In the genomic region with DNA sequence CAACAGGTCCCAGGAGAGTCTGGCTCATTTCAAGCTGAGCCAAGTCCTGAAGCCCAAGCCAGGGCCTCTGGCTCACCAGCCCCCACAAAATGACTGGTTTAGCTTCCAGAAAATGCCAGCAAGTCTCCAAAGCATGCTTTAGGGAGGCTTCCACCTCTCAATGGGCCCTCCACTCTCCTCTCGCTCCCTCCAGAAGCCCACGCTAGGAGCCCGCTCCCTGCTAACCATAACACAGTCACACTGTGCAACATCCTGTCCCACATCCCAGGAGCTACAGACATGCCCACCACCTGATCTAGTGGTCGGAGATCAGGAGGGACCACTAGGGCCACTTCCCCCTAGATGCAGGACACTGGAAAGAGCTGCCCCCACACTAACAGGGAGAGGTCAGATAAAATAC, we compare ENCODE assay signal across 15 cellular contexts. TPM values are rescaled to one million over a fixed set of nuclear protein-coding genes. Genes with fewer than 3 reads are reported as not detected.
DNase-seq lines count a peak whose midpoint lies in the region; ATAC-seq and TF ChIP-seq lines count a peak whose summit lies in the region.
"Had no signal": no experiment of that assay in that cellular context is flagged by ENCODE, and none has a peak within 500 bp of the region (broad histone marks: within the 10 kb centered on the region; RNA-seq: fewer than 3 reads in every experiment).

No MANE protein-coding gene starts in this region.

- H3K36me3 Mint-ChIP-seq in H9 (ENCODE audit: insufficient read depth in 1 of 3, low read depth in 3 of 3) (peaks cover 12 to 35% (median 17%) of the 10 kb centered on the region in 3 experiments), chondrocyte (ENCODE audit: low read depth) (no peaks in the 10 kb centered on the region), neural crest cell (ENCODE audit: low read depth) (peaks cover 6% of the 10 kb centered on the region)
- H3K36me3 Mint-ChIP-seq: CD4-positive, CD25-positive, alpha-beta regulatory T cell had no signal

- H2AK5ac ChIP-seq in H9 (ENCODE audit: insufficient read length, low read length): no peak overlapping the region

- no peaks in the 10 kb centered on the region for H3K27me3 ChIP-seq in H9 (ENCODE audit: insufficient read depth, low read length)
- peaks cover 4 to 20% (median 8%) of the 10 kb centered on the region in 3 donors for H3K27me3 ChIP-seq in sigmoid colon
- H3K27me3 ChIP-seq: BLaER1 treated with 17β-estradiol and CSF1 and Interleukin-3, amounts not matched to agents 10 nM and 100 nM had no signal

- intact Hi-C loops in sigmoid colon (cut with DNase I): no loop called here

- no peak overlapping the region for H3K27ac ChIP-seq in H9 (ENCODE audit: insufficient read length, low read depth, low read length)
- no peak overlapping the region for H3K27ac ChIP-seq in sigmoid colon
- H3K27ac ChIP-seq: BLaER1 treated with 17β-estradiol and CSF1 and Interleukin-3, amounts not matched to agents 10 nM and 100 nM had no signal

- no peak overlapping the region for H3K56ac ChIP-seq in H9 (ENCODE audit: insufficient read length, low read depth, low read length)

- H3K79me1 ChIP-seq in H9 (ENCODE audit: insufficient read depth, low read depth, low read length, poor library complexity, severe bottlenecking): peaks cover 2% of the 10 kb centered on the region

- H2BK5ac ChIP-seq in H9 (ENCODE audit: insufficient read length, low read length): no peak overlapping the region

- no peak overlapping the region for H3K18ac ChIP-seq in H9 (ENCODE audit: insufficient read length, low read depth, low read length)

- no peak overlapping the region for H2BK20ac ChIP-seq in H9 (ENCODE audit: low read depth, low read length, poor library complexity, severe bottlenecking)

- H3K9me3 ChIP-seq in H9 (ENCODE audit: control insufficient read depth, low read depth, low read length) (no peaks in the 10 kb centered on the region), sigmoid colon (peaks cover 0 to 2% (median 0%) of the 10 kb centered on the region in 4 donors)

- peaks cover 13 to 15% of the 10 kb centered on the region in 2 experiments for H3K9me3 Mint-ChIP-seq in H9
- peaks cover 12% of the 10 kb centered on the region for H3K9me3 Mint-ChIP-seq in chondrocyte (ENCODE audit: low read depth)
- peaks cover 4% of the 10 kb centered on the region for H3K9me3 Mint-ChIP-seq in neural crest cell

- H3K4me1 Mint-ChIP-seq in H9 (peaks cover 51 to 52% of the 10 kb centered on the region in 2 experiments), chondrocyte (ENCODE audit: low read depth) (no peaks in the 10 kb centered on the region), neural crest cell (no peaks in the 10 kb centered on the region)
- H3K4me1 Mint-ChIP-seq: CD4-positive, CD25-positive, alpha-beta regulatory T cell had no signal

- no peak for TF ChIP-seq EP300 in sigmoid colon (IDR thresholded peaks at IDR 0.05)

- H3K4me3 Mint-ChIP-seq in H9 (no peak overlapping the region), chondrocyte (ENCODE audit: unreplicated experiment) (no peak overlapping the region), neural crest cell (no peak overlapping the region)
- H3K4me3 Mint-ChIP-seq: CD4-positive, CD25-positive, alpha-beta regulatory T cell; GM23338 had no signal

- no peak overlapping the region for H2AFZ ChIP-seq in H9 (ENCODE audit: low read length)
- H2AFZ ChIP-seq: GM23338 had no signal

- no CpG with 5 or more reads among the region's 4 CpGs for WGBS in H9 (ENCODE audit: extremely low coverage, insufficient read length, low lambda C conversion rate)
- WGBS in sigmoid colon, 2 donors: 79 to 94% methylated on average over 4 of the region's 4 CpGs

- in situ Hi-C loops in G401 (cut with HindIII; ENCODE audit: low sequenced_read_pairs): no loop called here

- H3K36me3 ChIP-seq in sigmoid colon: no peaks in the 10 kb centered on the region
- H3K36me3 ChIP-seq: BLaER1 treated with 17β-estradiol and CSF1 and Interleukin-3, amounts not matched to agents 10 nM and 100 nM had no signal

- H3K4me3 ChIP-seq in sigmoid colon: no peak overlapping the region
- H3K4me3 ChIP-seq: BLaER1 treated with 17β-estradiol and CSF1 and Interleukin-3, amounts not matched to agents 10 nM and 100 nM; GM12878; GM23338 had no signal

- TF ChIP-seq CTCF in H9 (conservative IDR thresholded peaks at IDR 0.05): no peak
- TF ChIP-seq CTCF in chondrocyte (IDR thresholded peaks at IDR 0.05): no peak
- TF ChIP-seq CTCF in neural crest cell (conservative IDR thresholded peaks at IDR 0.05): no peak
- TF ChIP-seq CTCF in sigmoid colon (IDR thresholded peaks at IDR 0.05): no peak

- H3K4me1 ChIP-seq in H9 (ENCODE audit: insufficient read depth, low read length) (peaks cover 11% of the 10 kb centered on the region; the same call in 1 of the 2 replicates), sigmoid colon (no peaks in the 10 kb centered on the region)

- no peak for ATAC-seq in GM19397 (IDR thresholded peaks at IDR 0.05; ENCODE audit: unreplicated experiment)
- ATAC-seq: GM12878, GM23338, HepG2 had no signal

- no peak for TF ChIP-seq POLR2A in sigmoid colon (IDR thresholded peaks at IDR 0.05)

- no peak overlapping the region for H2BK12ac ChIP-seq in H9 (ENCODE audit: insufficient read length, low read depth, low read length)

- no peak overlapping the region for H3K4me2 ChIP-seq in H9 (ENCODE audit: insufficient read depth, insufficient read length, low read length)
- H3K4me2 ChIP-seq: GM23338 had no signal

- H4K91ac ChIP-seq in H9 (ENCODE audit: insufficient read length, low read depth, low read length): no peak overlapping the region

- no peak overlapping the region for H2BK15ac ChIP-seq in H9 (ENCODE audit: low read depth, low read length)

- no peak overlapping the region for H3T11ph ChIP-seq in H9 (ENCODE audit: low read length)

- H3K23me2 ChIP-seq in H9 (ENCODE audit: insufficient read length, low read depth, low read length, poor library complexity, severe bottlenecking): no peaks in the 10 kb centered on the region

- no peak overlapping the region for H2BK120ac ChIP-seq in H9 (ENCODE audit: low read depth, low read length, poor library complexity, severe bottlenecking)

- peaks cover 3% of the 10 kb centered on the region for H4K20me1 ChIP-seq in H9 (ENCODE audit: control insufficient read depth, insufficient read depth, insufficient read length)
- H4K20me1 ChIP-seq: BLaER1 treated with 17β-estradiol and CSF1 and Interleukin-3, amounts not matched to agents 10 nM and 100 nM had no signal

- peaks cover 23% of the 10 kb centered on the region; the same call in 1 of the 2 replicates for H3K79me2 ChIP-seq in H9 (ENCODE audit: insufficient read depth, low read length)

- DNase-seq in H9 (peak; percentile 13), chondrocyte (ENCODE audit: low spot score) (peak; percentile 59), neural crest cell (ENCODE audit: low read depth, low spot score) (no peak), sigmoid colon (peak; percentile 33), HPDE6-E6E7 (ENCODE audit: extremely low spot score) (no peak), G401 (ENCODE audit: low spot score) (no peak)
- DNase-seq: ACHN; CD4-positive, CD25-positive, alpha-beta regulatory T cell; DMS53 had no signal

- H3K23ac ChIP-seq in H9 (ENCODE audit: insufficient read length, low read depth, low read length): no peak overlapping the region

- no peaks in the 10 kb centered on the region for H3K27me3 Mint-ChIP-seq in H9 (ENCODE audit: low read depth)
- peaks cover 19% of the 10 kb centered on the region for H3K27me3 Mint-ChIP-seq in chondrocyte (ENCODE audit: low read depth)
- H3K27me3 Mint-ChIP-seq in neural crest cell (ENCODE audit: low read depth): peaks cover 5% of the 10 kb centered on the region

- no peak overlapping the region for H3K4ac ChIP-seq in H9 (ENCODE audit: low read depth, low read length)

- peak overlapping the region in 2 of 3 experiments; percentile 55 to 91; a peak in 4 of 7 replicates for H3K27ac Mint-ChIP-seq in H9
- no peak overlapping the region for H3K27ac Mint-ChIP-seq in chondrocyte (ENCODE audit: unreplicated experiment)
- H3K27ac Mint-ChIP-seq in neural crest cell (ENCODE audit: unreplicated experiment): peak overlapping the region; percentile 52
- H3K27ac Mint-ChIP-seq: CD4-positive, CD25-positive, alpha-beta regulatory T cell had no signal

- H3K9ac ChIP-seq in H9 (ENCODE audit: extremely low read depth, insufficient read length, low read length): no peak overlapping the region
- H3K9ac ChIP-seq: BLaER1 treated with 17β-estradiol and CSF1 and Interleukin-3, amounts not matched to agents 10 nM and 100 nM had no signal

- H4K5ac ChIP-seq in H9 (ENCODE audit: insufficient read length, low read depth, low read length): no peak overlapping the region

- 0 out of 2 replicates have a peak overlapping the region, but pooled peaks have one; percentile 1 for H3K14ac ChIP-seq in H9 (ENCODE audit: insufficient read depth, low read length)

- no peak overlapping the region for H4K8ac ChIP-seq in H9 (replicated peaks; ENCODE audit: insufficient read length, low read depth, low read length)

RNA-seq across cellular contexts. Expression of a gene that starts 6.9 kb away (rescaled TPM):
- total RNA-seq in H9 (2021): 15.0 and 16.2 TPM in 2 replicates
- 0.68 to 3.3 TPM (median 2.9 TPM) in 3 replicates for total RNA-seq in chondrocyte
- total RNA-seq in neural crest cell: 6.3 and 7.3 TPM in 2 replicates
- total RNA-seq in sigmoid colon: 1 to 10 TPM; 1.3 to 3.9 (median 2.4) TPM
- polyA plus RNA-seq in sigmoid colon: 1 to 10 TPM in 1 of 3 donors, not detected in 2; 2.2 TPM
- total RNA-seq in G401 (2014; rRNA removed; shearing (Covaris generic)): 5.5 and 9.5 TPM in 2 replicates
- total RNA-seq: CD4-positive, CD25-positive, alpha-beta regulatory T cell; GM12878; HepG2 had no signal
- polyA plus RNA-seq: CD4-positive, CD25-positive, alpha-beta regulatory T cell; GM12878; HepG2 had no signal

RNA-seq across cellular contexts. Expression of a gene that starts 36.4 kb away (rescaled TPM):
- total RNA-seq in H9 (2021) (5.2 and 5.5 TPM in 2 replicates), chondrocyte (not detected in 3 replicates), neural crest cell (not detected in 2 replicates), sigmoid colon (not detected)
- polyA plus RNA-seq in sigmoid colon: not detected
- not detected in 2 replicates for total RNA-seq in G401 (2014; rRNA removed; shearing (Covaris generic))
- total RNA-seq: A172; CD4-positive, CD25-positive, alpha-beta regulatory T cell; GM12878; HepG2 had no signal
- polyA plus RNA-seq: CD4-positive, CD25-positive, alpha-beta regulatory T cell; GM12878; HepG2 had no signal

RNA-seq across cellular contexts. Expression of a gene that starts 43.3 kb away (rescaled TPM):
- total RNA-seq in H9 (2021): 0.20 and 0.31 TPM in 2 replicates
- 0.49 to 1.5 TPM (median 1.1 TPM) in 3 replicates for total RNA-seq in chondrocyte
- total RNA-seq in neural crest cell: 1.5 and 2.3 TPM in 2 replicates
- total RNA-seq in sigmoid colon: 1 to 10 TPM; 1.8 to 5.7 (median 3.5) TPM
- polyA plus RNA-seq in sigmoid colon: under 1 TPM; 0.45 to 0.60 (median 0.46) TPM
- 0.25 and 0.54 TPM in 2 replicates for total RNA-seq in G401 (2014; rRNA removed; shearing (Covaris generic))
- total RNA-seq: CD4-positive, CD25-positive, alpha-beta regulatory T cell; HepG2 had no signal
- polyA plus RNA-seq: HepG2 had no signal

Comparison
In these comparisons a context has a peak if more than half of its experiments do, and no peak if none do; other contexts are left out.
1. DNase-seq: peak in H9 (single experiment), chondrocyte (single experiment) and sigmoid colon (single experiment); none in neural crest cell (single experiment), HPDE6-E6E7 (single experiment) and G401 (single experiment).